In genomic region chr1:33123266-33123665, GRCh38 we compare ENCODE assay signal across 18 cellular contexts.
"Had no signal": no experiment of that assay in that cellular context is flagged by ENCODE, and none has a peak within 500 bp of the region (broad histone marks: within the 10 kb centered on the region; RNA-seq: fewer than 3 reads in every experiment).

No MANE protein-coding gene starts in this region.

- DNase-seq: dorsolateral prefrontal cortex; effector CD8-positive, alpha-beta T cell; esophagus squamous epithelium; foreskin fibroblast; left colon; left ventricle myocardium superior; mesendoderm; naive B cell; psoas muscle; retina; right lobe of liver; stimulated activated CD4-positive, alpha-beta T cell treated with anti-CD3 and anti-CD28 coated beads, Interleukin-4, amount 100 ng/mL, for 1 hour; transverse colon had no signal

- H3K27ac Mint-ChIP-seq: stimulated activated memory B cell treated with anti-CD40 and anti-IgM and Interleukin-4, amounts not matched to agents 10 μg/mL and 1 μg/mL and 100 μg/mL, for 72 hours; stimulated activated naive CD8-positive, alpha-beta T cell treated with anti-CD3 and anti-CD28 coated beads, Interleukin-15, Interleukin-2, amounts not matched to agents 100 ng/mL and 50 ng/mL, for 24 hours had no signal

- H3K4me3 Mint-ChIP-seq: naive B cell; stimulated activated memory B cell treated with anti-CD40 and anti-IgM and Interleukin-4, amounts not matched to agents 10 μg/mL and 1 μg/mL and 100 μg/mL, for 72 hours; stimulated activated naive CD8-positive, alpha-beta T cell treated with anti-CD3 and anti-CD28 coated beads, Interleukin-15, Interleukin-2, amounts not matched to agents 100 ng/mL and 50 ng/mL, for 24 hours had no signal

- H3K27me3 Mint-ChIP-seq: stimulated activated naive CD8-positive, alpha-beta T cell treated with anti-CD3 and anti-CD28 coated beads, Interleukin-15, Interleukin-2, amounts not matched to agents 100 ng/mL and 50 ng/mL, for 24 hours had no signal

- ATAC-seq: left colon; left ventricle myocardium superior; psoas muscle; right lobe of liver; stimulated activated memory B cell treated with anti-CD40 and anti-IgM and Interleukin-4, amounts not matched to agents 10 μg/mL and 1 μg/mL and 100 μg/mL, for 72 hours had no signal

- H3K4me3 ChIP-seq: coronary artery, dorsolateral prefrontal cortex, esophagus squamous epithelium, lung, psoas muscle, right lobe of liver, thoracic aorta, transverse colon had no signal
